ENCODE assay signal across 15 cellular contexts in the genomic region with DNA sequence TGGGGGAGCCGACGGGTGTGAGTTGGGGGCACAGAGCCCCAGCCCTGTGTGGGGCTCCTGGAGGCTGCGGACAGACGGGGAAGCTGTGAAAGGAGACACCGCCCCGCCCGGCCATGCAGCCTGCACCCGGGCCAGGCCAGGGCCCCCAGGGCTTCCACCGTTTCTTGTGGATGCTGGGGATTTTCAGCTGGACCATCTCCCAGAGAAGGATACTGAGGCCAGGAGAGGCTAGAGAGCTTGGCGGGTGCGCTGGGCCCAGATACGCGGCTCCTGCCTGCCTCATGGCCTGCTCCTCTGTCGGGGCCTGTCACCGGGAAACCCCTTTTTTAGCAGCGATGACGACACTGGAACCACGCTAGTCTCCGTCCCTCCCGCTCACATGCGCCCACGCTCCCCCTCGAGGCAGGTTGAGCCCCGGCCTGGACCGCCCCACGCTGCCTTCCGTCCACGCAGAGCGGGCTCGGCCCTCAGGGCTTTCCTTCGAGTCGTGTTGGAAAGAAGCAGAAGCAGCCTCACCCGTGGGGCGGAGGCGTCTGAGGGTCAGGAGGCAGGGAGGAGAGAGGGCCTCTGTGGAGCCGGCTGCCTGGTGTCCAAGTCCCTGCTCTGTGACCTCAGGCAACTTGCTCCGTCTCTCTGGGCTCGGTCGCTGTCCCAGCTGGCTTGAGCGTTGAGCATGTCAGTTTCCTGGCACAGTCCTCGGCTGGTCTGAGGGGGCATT. TPM values are rescaled to one million over a fixed set of nuclear protein-coding genes. Genes with fewer than 3 reads are reported as not detected.
DNase-seq lines count a peak whose midpoint lies in the region; ATAC-seq, FAIRE-seq and TF ChIP-seq lines count a peak whose summit lies in the region.
"Had no signal": no experiment of that assay in that cellular context is flagged by ENCODE, and none has a peak within 500 bp of the region (broad histone marks: within the 10 kb centered on the region; RNA-seq: fewer than 3 reads in every experiment).

No MANE protein-coding gene starts in this region.

- H3K27ac Mint-ChIP-seq in astrocyte (ENCODE audit: unreplicated experiment): peak overlapping the region; percentile 34
- H3K27ac Mint-ChIP-seq: CD4-positive, alpha-beta T cell; stimulated activated naive CD8-positive, alpha-beta T cell treated with anti-CD3 and anti-CD28 coated beads, Interleukin-15, Interleukin-2, amounts not matched to agents 100 ng/mL and 50 ng/mL, for 24 hours had no signal

- H3K27me3 ChIP-seq in GM06990 (replicated peaks; ENCODE audit: control insufficient read depth, insufficient read depth, low read length) (no peaks in the 10 kb centered on the region), astrocyte (ENCODE audit: insufficient read depth, low read length) (no peaks in the 10 kb centered on the region)
- H3K27me3 ChIP-seq: heart left ventricle had no signal

- TF ChIP-seq CTCF in GM06990 (IDR thresholded peaks at IDR 0.05; ENCODE audit: insufficient read depth, low read length, poor library complexity, severe bottlenecking): no peak
- TF ChIP-seq CTCF in astrocyte (IDR thresholded peaks at IDR 0.05; ENCODE audit: insufficient read depth, low read depth, low read length): no peak
- no peak for TF ChIP-seq CTCF in mucosa of descending colon (IDR thresholded peaks at IDR 0.05)

- H3K4me3 ChIP-seq in GM06990 (replicated peaks; ENCODE audit: low read depth, low read length) (no peak overlapping the region), astrocyte (ENCODE audit: insufficient read depth, low read depth, low read length) (no peak overlapping the region), mucosa of descending colon (no peak overlapping the region)
- H3K4me3 ChIP-seq: heart left ventricle had no signal

- no peak overlapping the region for H2AFZ ChIP-seq in astrocyte (ENCODE audit: low read depth, low read length)

- intact Hi-C loops in mucosa of descending colon (cut with DNase I, micrococcal nuclease): no loop called here

- no peak overlapping the region for H3K27ac ChIP-seq in astrocyte (ENCODE audit: low read depth, low read length)

- H3K79me2 ChIP-seq in astrocyte (ENCODE audit: insufficient read depth, low read length): peaks cover 20% of the 10 kb centered on the region

- no peaks in the 10 kb centered on the region for H3K27me3 Mint-ChIP-seq in astrocyte (ENCODE audit: low read depth, unreplicated experiment)
- H3K27me3 Mint-ChIP-seq: CD4-positive, alpha-beta T cell; naive B cell; stimulated activated naive CD8-positive, alpha-beta T cell treated with anti-CD3 and anti-CD28 coated beads, Interleukin-15, Interleukin-2, amounts not matched to agents 100 ng/mL and 50 ng/mL, for 24 hours had no signal

- no peaks in the 10 kb centered on the region for H3K9me3 Mint-ChIP-seq in astrocyte (ENCODE audit: unreplicated experiment)
- H3K9me3 Mint-ChIP-seq: CD4-positive, alpha-beta T cell; naive B cell; stimulated activated naive CD8-positive, alpha-beta T cell treated with anti-CD3 and anti-CD28 coated beads, Interleukin-15, Interleukin-2, amounts not matched to agents 100 ng/mL and 50 ng/mL, for 24 hours had no signal

- peaks cover 14% of the 10 kb centered on the region for H3K36me3 ChIP-seq in GM06990 (ENCODE audit: control insufficient read depth, insufficient read depth, low read length)
- peaks cover 2% of the 10 kb centered on the region for H3K36me3 ChIP-seq in astrocyte (ENCODE audit: insufficient read depth, low read length)
- H3K36me3 ChIP-seq in mucosa of descending colon (ENCODE audit: low read depth): no peaks in the 10 kb centered on the region

- FAIRE-seq in astrocyte (lab: Jason Lieb, UNC): no peak
- FAIRE-seq: HTR-8/SVneo had no signal

- H3K4me3 Mint-ChIP-seq in astrocyte (ENCODE audit: unreplicated experiment): no peak overlapping the region
- H3K4me3 Mint-ChIP-seq: CD4-positive, alpha-beta T cell; naive B cell; stimulated activated naive CD8-positive, alpha-beta T cell treated with anti-CD3 and anti-CD28 coated beads, Interleukin-15, Interleukin-2, amounts not matched to agents 100 ng/mL and 50 ng/mL, for 24 hours had no signal

- H4K20me1 ChIP-seq in astrocyte (ENCODE audit: insufficient read depth, low read length): peaks cover 6% of the 10 kb centered on the region

- DNase-seq in GM06990 (ENCODE audit: extremely low read depth, insufficient read length) (peak; percentile 15), astrocyte (ENCODE audit: low read depth) (no peak), mucosa of descending colon (no peak), NCI-H1417 treated with DMSO at 0.1 percent for 48 hours (lab: John Stamatoyannopoulos, UW) (no peak)
- DNase-seq: activated naive CD4-positive, alpha-beta T cell; caudate nucleus; CD4-positive, alpha-beta T cell; naive B cell; NCI-H2107; stimulated activated CD4-positive, alpha-beta T cell treated with anti-CD3 and anti-CD28 coated beads, Interleukin-4, amount 100 ng/mL, for 4 hours had no signal

- ATAC-seq in mucosa of descending colon: peak; percentile 1
- ATAC-seq in GM19467 (IDR thresholded peaks at IDR 0.05; ENCODE audit: unreplicated experiment): no peak

- H3K36me3 Mint-ChIP-seq in astrocyte (ENCODE audit: low read depth, unreplicated experiment): peaks cover 2% of the 10 kb centered on the region
- H3K36me3 Mint-ChIP-seq: naive B cell had no signal

- H3K9ac ChIP-seq in astrocyte (ENCODE audit: low read length): no peak overlapping the region

- H3K4me1 Mint-ChIP-seq in astrocyte (ENCODE audit: low read depth, unreplicated experiment): no peaks in the 10 kb centered on the region

- H3K4me2 ChIP-seq in astrocyte (ENCODE audit: low read length): no peak overlapping the region

- H3K4me1 ChIP-seq in astrocyte (ENCODE audit: insufficient read depth, low read length) (peaks cover under 1% of the 10 kb centered on the region), mucosa of descending colon (ENCODE audit: low read depth) (no peaks in the 10 kb centered on the region)

- H3K9me3 ChIP-seq in astrocyte (ENCODE audit: insufficient read depth, low read depth, low read length) (no peaks in the 10 kb centered on the region), mucosa of descending colon (no peaks in the 10 kb centered on the region)
- H3K9me3 ChIP-seq: heart left ventricle had no signal

RNA-seq across cellular contexts. Expression of a gene that starts 11.7 kb away (rescaled TPM):
- total RNA-seq in astrocyte (1.8 and 2.1 TPM in 2 replicates), mucosa of descending colon (10 to 100 TPM; 36.7 to 87.9 (median 66.0) TPM)
- total RNA-seq: activated CD8-positive, alpha-beta memory T cell treated with anti-CD3 and anti-CD28 coated beads for 36 hours had no signal

RNA-seq across cellular contexts. Expression of a gene that starts 13.8 kb away (rescaled TPM):
- total RNA-seq in astrocyte (36.2 and 36.6 TPM in 2 replicates), mucosa of descending colon (10 to 100 TPM; 43.6 to 66.2 (median 52.2) TPM)

RNA-seq across cellular contexts. Expression of a gene that starts 25.5 kb away (rescaled TPM):
- 30.3 and 33.6 TPM in 2 replicates for total RNA-seq in astrocyte
- 10 to 100 TPM; 22.6 to 26.0 (median 22.9) TPM for total RNA-seq in mucosa of descending colon

RNA-seq across cellular contexts. Expression of a gene that starts 40.1 kb away (rescaled TPM):
- total RNA-seq in astrocyte: 81.4 and 81.9 TPM in 2 replicates
- 10 to 100 TPM; 79.6 to 94.3 (median 88.0) TPM for total RNA-seq in mucosa of descending colon

Comparison
In these comparisons a context has a peak if more than half of its experiments do, and no peak if none do; other contexts are left out.
1. RNA of a gene that starts 11.7 kb away (total RNA-seq): 36.7 to 87.9 TPM in mucosa of descending colon; 1.8 to 2.1 TPM in astrocyte; every median in the first group is over 10 times any median in the second.